27 cellular contexts compared by ENCODE assay signal in genomic region chr11:70348191-70348590, GRCh38.
"Had no signal": no experiment of that assay in that cellular context is flagged by ENCODE, and none has a peak within 500 bp of the region (broad histone marks: within the 10 kb centered on the region; RNA-seq: fewer than 3 reads in every experiment).

No MANE protein-coding gene starts in this region.

- H3K27me3 ChIP-seq: neural progenitor cell, pancreas, right lobe of liver, sigmoid colon, stomach, thyroid gland, tibial nerve, upper lobe of left lung, vagina had no signal

- H3K9ac ChIP-seq: neural progenitor cell had no signal

- H3K4me3 ChIP-seq: neural progenitor cell, pancreas, psoas muscle, right lobe of liver, sigmoid colon, stomach, thoracic aorta, thyroid gland, tibial nerve, upper lobe of left lung, vagina had no signal

- H3K4me1 ChIP-seq: neural progenitor cell, pancreas, psoas muscle, right lobe of liver, sigmoid colon, stomach, upper lobe of left lung, vagina had no signal

- H2AFZ ChIP-seq: neural progenitor cell had no signal

- H3K4me3 Mint-ChIP-seq: naive B cell; natural killer cell; nephron; neural progenitor cell; stimulated activated effector memory CD8-positive, alpha-beta T cell treated with anti-CD3 and anti-CD28 coated beads, Interleukin-12 subunit alpha, Interleukin-12 subunit beta, amount 100 ng/mL, for 72 hours; stimulated activated naive B cell treated with anti-CD40 and anti-IgM and Interleukin-4, amounts not matched to agents 10 μg/mL and 1 μg/mL and 100 μg/mL, for 72 hours; stimulated activated naive CD8-positive, alpha-beta T cell treated with anti-CD3 and anti-CD28 coated beads, Interleukin-15, Interleukin-2, amounts not matched to agents 100 ng/mL and 50 ng/mL, for 24 hours had no signal

- H3K27me3 Mint-ChIP-seq: naive B cell; progenitor cell of endocrine pancreas; stimulated activated naive B cell treated with anti-CD40 and anti-IgM and Interleukin-4, amounts not matched to agents 10 μg/mL and 1 μg/mL and 100 μg/mL, for 72 hours; stimulated activated naive CD8-positive, alpha-beta T cell treated with anti-CD3 and anti-CD28 coated beads, Interleukin-15, Interleukin-2, amounts not matched to agents 100 ng/mL and 50 ng/mL, for 24 hours had no signal

- H3K36me3 Mint-ChIP-seq: natural killer cell had no signal

- DNase-seq: naive B cell; natural killer cell; occipital lobe; pancreas; psoas muscle; right cardiac atrium; right lobe of liver; sigmoid colon; small intestine; stimulated activated CD4-positive, alpha-beta T cell treated with anti-CD3 and anti-CD28 coated beads, Interleukin-15, amount 100 ng/mL, for 24 hours; stimulated activated CD4-positive, alpha-beta T cell treated with anti-CD3 and anti-CD28 coated beads, Interleukin-2, amount 100 ng/mL, for 24 hours; stimulated activated CD4-positive, alpha-beta T cell treated with anti-CD3 and anti-CD28 coated beads, Interleukin-2, amount 100 ng/mL, for 48 hours; stimulated activated CD4-positive, alpha-beta T cell treated with anti-CD3 and anti-CD28 coated beads, Interleukin-4, amount 100 ng/mL, for 24 hours; stimulated activated naive B cell treated with anti-CD40 and anti-IgM and Interleukin-4, amounts not matched to agents 10 μg/mL and 1 μg/mL and 100 μg/mL, for 72 hours; stimulated activated naive CD4-positive, alpha-beta T cell treated with Interleukin-2 at 50 U/mL for 16 hours; stomach; thyroid gland; trophoblast cell; upper lobe of left lung had no signal

- H3K4me1 Mint-ChIP-seq: naive B cell; neural progenitor cell; stimulated activated naive B cell treated with anti-CD40 and anti-IgM and Interleukin-4, amounts not matched to agents 10 μg/mL and 1 μg/mL and 100 μg/mL, for 72 hours had no signal

- H3K4me2 ChIP-seq: neural progenitor cell had no signal

- H3K27ac ChIP-seq: neural progenitor cell, pancreas, psoas muscle, right lobe of liver, sigmoid colon, stomach, thoracic aorta, thyroid gland, tibial nerve, upper lobe of left lung, vagina had no signal

- H3K9me3 ChIP-seq: pancreas, psoas muscle, right lobe of liver, sigmoid colon, stomach, thoracic aorta, thyroid gland, tibial nerve, upper lobe of left lung, vagina had no signal

- H3K27ac Mint-ChIP-seq: naive B cell; natural killer cell; nephron; neural progenitor cell; progenitor cell of endocrine pancreas; stimulated activated effector memory CD8-positive, alpha-beta T cell treated with anti-CD3 and anti-CD28 coated beads, Interleukin-12 subunit alpha, Interleukin-12 subunit beta, amount 100 ng/mL, for 72 hours; stimulated activated naive B cell treated with anti-CD40 and anti-IgM and Interleukin-4, amounts not matched to agents 10 μg/mL and 1 μg/mL and 100 μg/mL, for 72 hours; stimulated activated naive CD8-positive, alpha-beta T cell treated with anti-CD3 and anti-CD28 coated beads, Interleukin-15, Interleukin-2, amounts not matched to agents 100 ng/mL and 50 ng/mL, for 24 hours had no signal

- H3K9me3 Mint-ChIP-seq: naive B cell; natural killer cell; nephron; neural progenitor cell; stimulated activated effector memory CD8-positive, alpha-beta T cell treated with anti-CD3 and anti-CD28 coated beads, Interleukin-12 subunit alpha, Interleukin-12 subunit beta, amount 100 ng/mL, for 72 hours; stimulated activated naive B cell treated with anti-CD40 and anti-IgM and Interleukin-4, amounts not matched to agents 10 μg/mL and 1 μg/mL and 100 μg/mL, for 72 hours; stimulated activated naive CD8-positive, alpha-beta T cell treated with anti-CD3 and anti-CD28 coated beads, Interleukin-15, Interleukin-2, amounts not matched to agents 100 ng/mL and 50 ng/mL, for 24 hours had no signal
